9 cellular contexts compared by ENCODE assay signal in genomic region chr14:44898547-44898946, GRCh38.
DNase-seq lines count a peak whose midpoint lies in the region; ATAC-seq and TF ChIP-seq lines count a peak whose summit lies in the region.
"Had no signal": no experiment of that assay in that cellular context is flagged by ENCODE, and none has a peak within 500 bp of the region (broad histone marks: within the 10 kb centered on the region; RNA-seq: fewer than 3 reads in every experiment).

No MANE protein-coding gene starts in this region.

- H3K36me3 ChIP-seq in RWPE2 (ENCODE audit: low read depth) (no peaks in the 10 kb centered on the region), fibroblast of lung (ENCODE audit: control insufficient read depth, insufficient read depth, low read length) (no peaks in the 10 kb centered on the region)

- no peaks in the 10 kb centered on the region for H3K27me3 Mint-ChIP-seq in progenitor cell of endocrine pancreas

- peak; percentile 47 for DNase-seq in ELR (ENCODE audit: low read depth)
- no peak for DNase-seq in RWPE2 (ENCODE audit: low spot score)
- peak; percentile 12 to 54 for DNase-seq in fibroblast of lung (ENCODE audit: low read depth in 2 of 2)
- DNase-seq in progenitor cell of endocrine pancreas (ENCODE audit: low spot score, unreplicated experiment): no peak
- DNase-seq in DMS114 treated with DMSO at 0.1 percent for 48 hours (lab: John Stamatoyannopoulos, UW; ENCODE audit: unreplicated experiment): no peak
- DNase-seq in NCI-H2081 (lab: John Stamatoyannopoulos, UW): no peak
- DNase-seq: NCI-H2171 had no signal

- H3K9me3 ChIP-seq in RWPE2 (ENCODE audit: severe bottlenecking) (no peaks in the 10 kb centered on the region), fibroblast of lung (ENCODE audit: control insufficient read depth, insufficient read depth, low read depth, low read length) (no peaks in the 10 kb centered on the region)

- no peak for ATAC-seq in RWPE2 (ENCODE audit: low read depth)
- ATAC-seq in HG02763 (IDR thresholded peaks at IDR 0.05; ENCODE audit: unreplicated experiment): no peak
- no peak for ATAC-seq in HG02885 (IDR thresholded peaks at IDR 0.05; ENCODE audit: poor library complexity, unreplicated experiment)

- no peak overlapping the region for H3K27ac Mint-ChIP-seq in progenitor cell of endocrine pancreas

- H2AFZ ChIP-seq in fibroblast of lung (ENCODE audit: low read length): no peak overlapping the region

- peak overlapping the region; percentile 94 for H3K9ac ChIP-seq in fibroblast of lung (ENCODE audit: insufficient read depth, low read length)

- H3K4me1 Mint-ChIP-seq in progenitor cell of endocrine pancreas (ENCODE audit: low read depth): peaks cover 7% of the 10 kb centered on the region

- H3K79me2 ChIP-seq in fibroblast of lung (ENCODE audit: control insufficient read depth, insufficient read depth, low read length): peaks cover 3% of the 10 kb centered on the region

- peak overlapping the region; percentile 89 for H3K4me3 Mint-ChIP-seq in progenitor cell of endocrine pancreas (ENCODE audit: low read depth)

- H3K27ac ChIP-seq in RWPE2 (ENCODE audit: poor library complexity, severe bottlenecking) (no peak overlapping the region), fibroblast of lung (ENCODE audit: insufficient read depth, low read length) (no peak overlapping the region)

- no peak for TF ChIP-seq CTCF in RWPE2 (IDR thresholded peaks at IDR 0.05; ENCODE audit: poor library complexity, severe bottlenecking)
- no peak for TF ChIP-seq CTCF in fibroblast of lung (conservative IDR thresholded peaks at IDR 0.05 in 1 of 2, IDR thresholded peaks at IDR 0.05 in 1 of 2; ENCODE audit: low read depth in 1 of 2, low read length in 2 of 2)
- TF ChIP-seq CTCF in progenitor cell of endocrine pancreas (IDR thresholded peaks at IDR 0.05; ENCODE audit: unreplicated experiment): no peak

- no peaks in the 10 kb centered on the region for H4K20me1 ChIP-seq in fibroblast of lung (ENCODE audit: control insufficient read depth, extremely low read depth, insufficient read depth, low read length)

- H3K4me3 ChIP-seq in RWPE2 (ENCODE audit: severe bottlenecking): peak overlapping the region; percentile 91
- H3K4me3 ChIP-seq in fibroblast of lung (replicated peaks in 1 of 4; ENCODE audit: control extremely low read depth in 1 of 4, insufficient read depth in 1 of 4, low read depth in 3 of 4, low read length in 4 of 4): peak overlapping the region; percentile 80 to 93 (median 87)

- peak overlapping the region; percentile 94 for H3K4me2 ChIP-seq in fibroblast of lung (ENCODE audit: extremely low read depth, insufficient read depth, low read length)

- H3K4me1 ChIP-seq in RWPE2 (ENCODE audit: insufficient read depth, poor library complexity, severe bottlenecking) (peaks cover 18% of the 10 kb centered on the region), fibroblast of lung (ENCODE audit: control insufficient read depth, extremely low read depth, insufficient read depth, low read length) (peaks cover 7% of the 10 kb centered on the region)

- H3K9me3 Mint-ChIP-seq in progenitor cell of endocrine pancreas (ENCODE audit: low read depth): peaks cover 3% of the 10 kb centered on the region

- H3K36me3 Mint-ChIP-seq in progenitor cell of endocrine pancreas (ENCODE audit: insufficient read depth): peaks cover 3% of the 10 kb centered on the region

- H3K27me3 ChIP-seq in RWPE2 (ENCODE audit: insufficient read depth, poor library complexity, severe bottlenecking): no peaks in the 10 kb centered on the region
- no peaks in the 10 kb centered on the region for H3K27me3 ChIP-seq in fibroblast of lung (ENCODE audit: control insufficient read depth, insufficient read depth, low read length)

Comparison
In these comparisons a context has a peak if more than half of its experiments do, and no peak if none do; other contexts are left out.
1. DNase-seq: peak in ELR (single experiment) and fibroblast of lung (2 of 2); none in RWPE2 (single experiment), progenitor cell of endocrine pancreas (single experiment), DMS114 treated with DMSO at 0.1 percent for 48 hours (single experiment) and NCI-H2081 (0 of 2).